Comparison of ENCODE assay signal across 8 cellular contexts in the genomic region with DNA sequence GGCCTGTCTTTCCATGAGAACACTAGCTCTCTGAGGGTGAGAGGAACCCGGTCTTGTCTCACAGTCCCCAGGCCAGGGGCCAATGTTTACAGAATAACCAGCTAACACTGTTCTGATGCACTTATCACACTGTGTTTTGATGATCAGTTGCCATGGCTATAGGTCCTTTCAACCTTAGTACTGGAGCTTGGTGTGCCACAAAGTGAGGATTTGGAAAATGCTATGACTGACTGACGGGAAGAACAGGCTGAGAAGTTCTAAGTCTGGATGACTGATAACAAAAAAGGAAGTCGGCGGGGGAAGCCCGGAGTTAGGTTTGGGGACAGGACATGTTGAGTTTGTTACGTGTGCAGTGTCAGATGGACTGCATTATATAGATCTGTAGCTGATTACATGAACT.
DNase-seq lines count a peak whose midpoint lies in the region; ATAC-seq and TF ChIP-seq lines count a peak whose summit lies in the region.

No MANE protein-coding gene starts in this region.

- H3K9me3 ChIP-seq in heart left ventricle = no peaks in the 10 kb centered on the region
- H3K9me3 ChIP-seq in HAP-1 = no peaks in the 10 kb centered on the region
- H3K9me3 ChIP-seq in Caco-2 = no peaks in the 10 kb centered on the region

- in situ Hi-C loops in HAP-1 (cut with MboI; ENCODE audit: low sequenced_read_pairs) = no loop called here

- H3K4me3 ChIP-seq in heart left ventricle (no peak overlapping the region), HAP-1 (no peak overlapping the region), Caco-2 (ENCODE audit: low read depth, low read length) (no peak overlapping the region)

- BruUV-seq in Caco-2 (replicated peaks; lab: Mats Ljungman, UMichigan) = no TSS peak

- DNase-seq in GM20000 (ENCODE audit: low spot score) = peak; percentile 62
- DNase-seq in heart left ventricle = no peak
- no peak for DNase-seq in HAP-1 (ENCODE audit: low spot score in 2 of 2)
- DNase-seq in NCI-H2107 (lab: John Stamatoyannopoulos, UW) = no peak
- no peak for DNase-seq in Caco-2
- DNase-seq in NCI-H1436 treated with DMSO at 0.1 percent for 48 hours (lab: John Stamatoyannopoulos, UW) = no peak

- H3K27me3 Mint-ChIP-seq in Caco-2 (ENCODE audit: insufficient read depth, unreplicated experiment) = no peaks in the 10 kb centered on the region

- peak; percentile 74 for ATAC-seq in GM18499 (IDR thresholded peaks at IDR 0.05; ENCODE audit: insufficient read depth, unreplicated experiment)
- peak; percentile 91 for ATAC-seq in HG03354 (IDR thresholded peaks at IDR 0.05; ENCODE audit: poor library complexity, severe bottlenecking, unreplicated experiment)
- peak in 3 of 4 donors; percentile 49 to 89 (median 57) for ATAC-seq in heart left ventricle

- H3K36me3 ChIP-seq in heart left ventricle (peaks cover 0 to 41% (median 0%) of the 10 kb centered on the region in 9 donors), HAP-1 (replicated peaks) (peaks cover 4% of the 10 kb centered on the region; the same call in 1 of the 2 replicates), Caco-2 (ENCODE audit: control insufficient read depth, insufficient read depth, low read length) (no peaks in the 10 kb centered on the region)

- TF ChIP-seq POLR2A in heart left ventricle (IDR thresholded peaks at IDR 0.05) = no peak

- intact Hi-C loops in heart left ventricle (cut with DNase I) (no loop called here), Caco-2 (cut with micrococcal nuclease; ENCODE audit: unreplicated experiment) (no loop called here)

- H3K27me3 ChIP-seq in heart left ventricle (no peaks in the 10 kb centered on the region), HAP-1 (ENCODE audit: low read depth) (no peaks in the 10 kb centered on the region), Caco-2 (replicated peaks; ENCODE audit: control insufficient read depth, insufficient read depth, low read length) (no peaks in the 10 kb centered on the region)

- H3K4me1 ChIP-seq in heart left ventricle (no peaks in the 10 kb centered on the region), HAP-1 (no peaks in the 10 kb centered on the region), Caco-2 (no peaks in the 10 kb centered on the region)

- H3K27ac Mint-ChIP-seq in Caco-2 (ENCODE audit: unreplicated experiment) = no peak overlapping the region

- H3K4me3 Mint-ChIP-seq in Caco-2 (ENCODE audit: unreplicated experiment) = no peak overlapping the region

- peaks cover 10% of the 10 kb centered on the region for H3K36me3 Mint-ChIP-seq in Caco-2 (ENCODE audit: insufficient read depth, unreplicated experiment)

- TF ChIP-seq CTCF in GM20000 (IDR thresholded peaks at IDR 0.05; ENCODE audit: extremely low read depth, missing control alignments) = no peak
- TF ChIP-seq CTCF in heart left ventricle (IDR thresholded peaks at IDR 0.05) = no peak
- no peak for TF ChIP-seq CTCF in Caco-2 (IDR thresholded peaks at IDR 0.05; ENCODE audit: insufficient read depth in 1 of 2, low read depth in 1 of 2, low read length in 1 of 2, severe bottlenecking in 1 of 2, unreplicated experiment in 1 of 2)

- no peak overlapping the region for H3K27ac ChIP-seq in heart left ventricle

- CTCF ChIA-PET in Caco-2 (lab: Charles Lee) = no interaction called here

- H3K4me1 Mint-ChIP-seq in Caco-2 (ENCODE audit: low read depth, unreplicated experiment) = peaks cover 8% of the 10 kb centered on the region

- POLR2A ChIA-PET in Caco-2 (lab: Charles Lee) = no interaction called here

- H3K9me3 Mint-ChIP-seq in Caco-2 (ENCODE audit: unreplicated experiment) = no peaks in the 10 kb centered on the region

- WGBS in heart left ventricle, 4 donors = 44 to 64% (median 52%) methylated on average over 6 of the region's 6 CpGs
